ENCODE assay signal across 1 cellular context in genomic region chr22:22686202-22687115, GRCh38.
TF ChIP-seq lines count a peak whose summit lies in the region.

No MANE protein-coding gene starts in this region.

TF ChIP-seq in GM12878, 131 proteins besides CTCF, POLR2A, EP300 and RAD21:
- TF ChIP-seq IKZF1 (conservative IDR thresholded peaks at IDR 0.05) (peak; percentile 32; the same call in 1 of the 2 replicates), POU2F2 (IDR thresholded peaks at IDR 0.05; ENCODE audit: borderline replicate concordance, low read depth, low read length) (peak; percentile 80; the same call in 2 of the 3 replicates), EED (IDR thresholded peaks at IDR 0.05; ENCODE audit: low read depth) (0 out of 2 replicates have a peak, but pooled peaks have one; percentile 16)
TF ChIP-seq in GM12878: peak in this region for 3; not testable (repeated sequence) for 128.
